In genomic region chr3:142595141-142595540, GRCh38 we compare ENCODE assay signal across 1 cellular context.
TF ChIP-seq lines count a peak whose summit lies in the region.

No MANE protein-coding gene starts in this region.

TF ChIP-seq in HepG2, 621 proteins besides CTCF, POLR2A, EP300 and RAD21:
- no peak for TF ChIP-seq ZNF878 (CRISPR knock-in tag; IDR thresholded peaks at IDR 0.05)
- TF ChIP-seq ZZZ3 (CRISPR knock-in tag; IDR thresholded peaks at IDR 0.05; ENCODE audit: borderline replicate concordance): no peak
- TF ChIP-seq, protein P1, sequence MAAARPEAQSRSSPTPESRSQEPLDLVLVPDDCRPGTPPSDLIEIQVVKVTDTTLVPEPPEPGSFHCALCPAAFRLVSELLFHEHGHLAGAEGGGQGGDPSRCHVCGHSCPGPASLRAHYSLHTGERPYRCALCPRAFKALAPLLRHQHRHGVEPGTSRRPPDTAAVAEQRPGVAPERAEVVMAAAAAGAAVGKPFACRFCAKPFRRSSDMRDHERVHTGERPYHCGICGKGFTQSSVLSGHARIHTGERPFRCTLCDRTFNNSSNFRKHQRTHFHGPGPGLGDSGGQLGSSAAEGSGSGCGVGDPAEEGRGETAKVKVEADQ (CRISPR knock-in tag; IDR thresholded peaks at IDR 0.05; ENCODE audit: borderline replicate concordance): no peak
- TF ChIP-seq, protein P2, sequence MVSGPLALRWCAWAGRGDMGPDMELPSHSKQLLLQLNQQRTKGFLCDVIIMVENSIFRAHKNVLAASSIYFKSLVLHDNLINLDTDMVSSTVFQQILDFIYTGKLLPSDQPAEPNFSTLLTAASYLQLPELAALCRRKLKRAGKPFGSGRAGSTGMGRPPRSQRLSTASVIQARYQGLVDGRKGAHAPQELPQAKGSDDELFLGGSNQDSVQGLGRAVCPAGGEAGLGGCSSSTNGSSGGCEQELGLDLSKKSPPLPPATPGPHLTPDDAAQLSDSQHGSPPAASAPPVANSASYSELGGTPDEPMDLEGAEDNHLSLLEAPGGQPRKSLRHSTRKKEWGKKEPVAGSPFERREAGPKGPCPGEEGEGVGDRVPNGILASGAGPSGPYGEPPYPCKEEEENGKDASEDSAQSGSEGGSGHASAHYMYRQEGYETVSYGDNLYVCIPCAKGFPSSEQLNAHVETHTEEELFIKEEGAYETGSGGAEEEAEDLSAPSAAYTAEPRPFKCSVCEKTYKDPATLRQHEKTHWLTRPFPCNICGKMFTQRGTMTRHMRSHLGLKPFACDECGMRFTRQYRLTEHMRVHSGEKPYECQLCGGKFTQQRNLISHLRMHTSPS (CRISPR knock-in tag; IDR thresholded peaks at IDR 0.05; ENCODE audit: low read depth): no peak
- TF ChIP-seq SNAPC4 (CRISPR knock-in tag; IDR thresholded peaks at IDR 0.05): no peak
- TF ChIP-seq CREB1 (IDR thresholded peaks at IDR 0.05): no peak
- 0 out of 2 replicates have a peak, but pooled peaks have one; percentile 11 for TF ChIP-seq CREB1 (CRISPR knock-in tag; IDR thresholded peaks at IDR 0.05)
- TF ChIP-seq PAXIP1 (CRISPR knock-in tag; conservative IDR thresholded peaks at IDR 0.05): no peak
